Comparison of ENCODE assay signal across 25 cellular contexts in the genomic region with DNA sequence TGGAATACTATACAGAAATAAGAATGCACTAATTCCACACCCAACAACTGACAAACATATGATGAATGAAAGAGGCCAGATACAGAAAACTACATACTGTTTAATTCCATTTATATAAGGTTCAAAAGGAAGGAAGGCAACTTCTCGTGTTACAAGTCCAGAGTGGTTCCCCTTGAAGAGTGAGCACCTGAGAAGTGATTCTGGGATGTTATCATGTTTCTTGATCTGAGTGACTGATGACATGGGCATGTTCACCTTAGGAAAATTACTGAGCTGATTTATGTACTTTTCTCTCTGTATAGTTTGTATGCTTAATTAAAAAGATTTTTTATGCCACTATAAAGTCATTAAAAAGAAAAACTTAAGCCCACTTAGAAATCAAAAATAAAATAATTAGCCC. TPM values are rescaled to one million over a fixed set of nuclear protein-coding genes. Genes with fewer than 3 reads are reported as not detected.
A peak's percentile ranks its signal among the peaks of the same experiment; 100 is the strongest.
DNase-seq lines count a peak whose midpoint lies in the region; ATAC-seq and TF ChIP-seq lines count a peak whose summit lies in the region.
"Had no signal": no experiment of that assay in that cellular context is flagged by ENCODE, and none has a peak within 500 bp of the region (broad histone marks: within the 10 kb centered on the region; RNA-seq: fewer than 3 reads in every experiment).

No MANE protein-coding gene starts in this region.

- no peak for ATAC-seq in HG02938 (IDR thresholded peaks at IDR 0.05; ENCODE audit: unreplicated experiment)
- ATAC-seq: naive thymus-derived CD4-positive, alpha-beta T cell had no signal

- H3K36me3 Mint-ChIP-seq in CD4-positive, alpha-beta memory T cell = peaks cover 5 to 44% of the 10 kb centered on the region in 2 donors
- peaks cover 50% of the 10 kb centered on the region for H3K36me3 Mint-ChIP-seq in activated CD4-positive, alpha-beta memory T cell treated with anti-CD3 and anti-CD28 coated beads, Interleukin-2, amount 10 ng/mL, durations not matched to agents 7 days and 5 days (ENCODE audit: low read depth)
- peaks cover 8% of the 10 kb centered on the region for H3K36me3 Mint-ChIP-seq in mesothelial cell of epicardium

- H3K27me3 ChIP-seq in CD4-positive, alpha-beta memory T cell (ENCODE audit: insufficient read depth, low read length) = no peaks in the 10 kb centered on the region
- no peaks in the 10 kb centered on the region for H3K27me3 ChIP-seq in HL-60 (ENCODE audit: insufficient read depth, poor library complexity, severe bottlenecking)
- H3K27me3 ChIP-seq: dorsolateral prefrontal cortex, upper lobe of left lung had no signal

- peaks cover 77% of the 10 kb centered on the region for H3K4me1 ChIP-seq in CD4-positive, alpha-beta memory T cell (ENCODE audit: insufficient read depth, low read length)

- TF ChIP-seq CTCF in HL-60 (IDR thresholded peaks at IDR 0.05; ENCODE audit: insufficient read depth, low read length) (no peak), mesothelial cell of epicardium (IDR thresholded peaks at IDR 0.05; ENCODE audit: unreplicated experiment) (no peak)

- POLR2A ChIA-PET in CD4-positive, alpha-beta memory T cell (lab: Charles Lee; ENCODE audit: partially characterized antibody) = no interaction called here
- POLR2A ChIA-PET in activated CD4-positive, alpha-beta memory T cell treated with anti-CD3 and anti-CD28 coated beads, Interleukin-2, amount 10 ng/mL, durations not matched to agents 7 days and 5 days (lab: Charles Lee) = interaction anchor here (1.0 kb wide), 1 partner anchor 13 kb away, joined by 3 read pairs; a partner anchor contains a TSS

- peak overlapping the region in 2 of 8 donors; percentile 14 to 44 for H3K4me3 Mint-ChIP-seq in CD4-positive, alpha-beta memory T cell
- H3K4me3 Mint-ChIP-seq in activated CD4-positive, alpha-beta memory T cell treated with anti-CD3 and anti-CD28 coated beads, Interleukin-2, amount 10 ng/mL, durations not matched to agents 7 days and 5 days = no peak overlapping the region
- no peak overlapping the region for H3K4me3 Mint-ChIP-seq in mesothelial cell of epicardium
- H3K4me3 Mint-ChIP-seq: activated CD4-positive, alpha-beta T cell treated with anti-CD3 and anti-CD28 coated beads, Interleukin-2, amount 10 ng/mL, durations not matched to agents 7 days and 5 days; brain had no signal

- peak overlapping the region in 4 of 7 donors; percentile 5 to 33 (median 18) for H3K27ac Mint-ChIP-seq in CD4-positive, alpha-beta memory T cell
- peak overlapping the region; percentile 4 for H3K27ac Mint-ChIP-seq in activated CD4-positive, alpha-beta memory T cell treated with anti-CD3 and anti-CD28 coated beads, Interleukin-2, amount 10 ng/mL, durations not matched to agents 7 days and 5 days
- peak overlapping the region; percentile 1 for H3K27ac Mint-ChIP-seq in mesothelial cell of epicardium
- H3K27ac Mint-ChIP-seq: activated CD4-positive, alpha-beta T cell treated with anti-CD3 and anti-CD28 coated beads, Interleukin-2, amount 10 ng/mL, durations not matched to agents 7 days and 5 days; brain had no signal

- no peaks in the 10 kb centered on the region for H3K27me3 Mint-ChIP-seq in CD4-positive, alpha-beta memory T cell
- no peaks in the 10 kb centered on the region for H3K27me3 Mint-ChIP-seq in activated CD4-positive, alpha-beta memory T cell treated with anti-CD3 and anti-CD28 coated beads, Interleukin-2, amount 10 ng/mL, durations not matched to agents 7 days and 5 days
- no peaks in the 10 kb centered on the region for H3K27me3 Mint-ChIP-seq in mesothelial cell of epicardium (ENCODE audit: low read depth)
- H3K27me3 Mint-ChIP-seq: activated CD4-positive, alpha-beta T cell treated with anti-CD3 and anti-CD28 coated beads, Interleukin-2, amount 10 ng/mL, durations not matched to agents 7 days and 5 days; brain; naive thymus-derived CD4-positive, alpha-beta T cell had no signal

- no peak for DNase-seq in CD4-positive, alpha-beta memory T cell
- no peak for DNase-seq in HL-60 (ENCODE audit: low read depth in 1 of 2, low spot score in 1 of 2)
- DNase-seq in activated CD4-positive, alpha-beta memory T cell treated with anti-CD3 and anti-CD28 coated beads, Interleukin-2, amount 10 ng/mL, durations not matched to agents 7 days and 5 days = no peak
- no peak for DNase-seq in mesothelial cell of epicardium (ENCODE audit: low spot score in 2 of 2, unreplicated experiment in 2 of 2)
- DNase-seq in NCI-H1930 (lab: John Stamatoyannopoulos, UW) = no peak
- DNase-seq in SK-N-DZ (ENCODE audit: low spot score) = no peak
- DNase-seq: activated CD4-positive, alpha-beta T cell treated with anti-CD3 and anti-CD28 coated beads, Interleukin-2, amount 10 ng/mL, durations not matched to agents 7 days and 5 days; activated CD8-positive, alpha-beta memory T cell treated with anti-CD3 and anti-CD28 coated beads, Interleukin-2, amount 50 U/mL, for 48 hours; activated effector memory CD4-positive, alpha-beta T cell treated with anti-CD3 and anti-CD28 coated beads, Interleukin-2, amount 50 U/mL, for 16 hours; C1 segment of cervical spinal cord; cerebellar nuclear complex; dorsolateral prefrontal cortex; HCEC 1CT; midbrain; naive thymus-derived CD4-positive, alpha-beta T cell; NCI-H146; NCI-H2171; NCI-H524 treated with DMSO at 0.1 percent for 48 hours; SHP77; stimulated activated CD8-positive, alpha-beta memory T cell treated with anti-CD3 and anti-CD28 coated beads, Interleukin-4, amount 100 ng/mL, for 48 hours; T-helper 9 cell had no signal

- CTCF ChIA-PET in CD4-positive, alpha-beta memory T cell (lab: Charles Lee; ENCODE audit: partially characterized antibody) = interaction anchor here (1.0 kb wide), 1 partner anchor 10 kb away, joined by 4 read pairs; no protein-coding TSS in a partner anchor
- CTCF ChIA-PET in activated CD4-positive, alpha-beta memory T cell treated with anti-CD3 and anti-CD28 coated beads, Interleukin-2, amount 10 ng/mL, durations not matched to agents 7 days and 5 days (lab: Charles Lee) = no interaction called here

- H3K4me3 ChIP-seq in CD4-positive, alpha-beta memory T cell (ENCODE audit: low read length in 2 of 2) = no peak overlapping the region
- H3K4me3 ChIP-seq in HL-60 (replicated peaks; ENCODE audit: insufficient read depth, low read length) = no peak overlapping the region
- H3K4me3 ChIP-seq: dorsolateral prefrontal cortex, skin epidermis, upper lobe of left lung had no signal

- H3K9me3 Mint-ChIP-seq in CD4-positive, alpha-beta memory T cell = peaks cover 0 to 2% (median 0%) of the 10 kb centered on the region in 8 donors
- H3K9me3 Mint-ChIP-seq in activated CD4-positive, alpha-beta memory T cell treated with anti-CD3 and anti-CD28 coated beads, Interleukin-2, amount 10 ng/mL, durations not matched to agents 7 days and 5 days = no peaks in the 10 kb centered on the region
- H3K9me3 Mint-ChIP-seq in mesothelial cell of epicardium = peaks cover 7% of the 10 kb centered on the region
- H3K9me3 Mint-ChIP-seq: naive thymus-derived CD4-positive, alpha-beta T cell had no signal

- intact Hi-C loops in CD4-positive, alpha-beta memory T cell (cut with micrococcal nuclease) = no loop called here

- no peak overlapping the region for H3K27ac ChIP-seq in CD4-positive, alpha-beta memory T cell (ENCODE audit: low read depth, low read length)
- H3K27ac ChIP-seq in HL-60 (replicated peaks) = 0 out of 2 replicates have a peak overlapping the region, but pooled peaks have one; percentile 3
- H3K27ac ChIP-seq: dorsolateral prefrontal cortex had no signal

- no peaks in the 10 kb centered on the region for H3K9me3 ChIP-seq in CD4-positive, alpha-beta memory T cell (ENCODE audit: control insufficient read depth in 1 of 2, low read length in 2 of 2)
- H3K9me3 ChIP-seq: upper lobe of left lung had no signal

- peaks cover 63 to 86% (median 76%) of the 10 kb centered on the region in 4 donors for H3K4me1 Mint-ChIP-seq in CD4-positive, alpha-beta memory T cell
- peaks cover 76% of the 10 kb centered on the region for H3K4me1 Mint-ChIP-seq in activated CD4-positive, alpha-beta memory T cell treated with anti-CD3 and anti-CD28 coated beads, Interleukin-2, amount 10 ng/mL, durations not matched to agents 7 days and 5 days
- H3K4me1 Mint-ChIP-seq in mesothelial cell of epicardium = peaks cover 67% of the 10 kb centered on the region

- peaks cover 16% of the 10 kb centered on the region for H3K36me3 ChIP-seq in CD4-positive, alpha-beta memory T cell (ENCODE audit: insufficient read depth, low read length)
- H3K36me3 ChIP-seq: upper lobe of left lung had no signal

RNA-seq across cellular contexts. Expression of a gene that starts 13.6 kb away (rescaled TPM):
- total RNA-seq in CD4-positive, alpha-beta memory T cell = 10 to 100 TPM; 59.3 to 59.4 TPM
- 100 to 1,000 TPM in 1 of 2 donors, 10 to 100 TPM in 1; 86.5 to 102 TPM for polyA plus RNA-seq in CD4-positive, alpha-beta memory T cell
- 10 to 100 TPM; 55.0 to 56.7 TPM for total RNA-seq in activated CD4-positive, alpha-beta memory T cell treated with anti-CD3 and anti-CD28 coated beads, Interleukin-2, amount 10 ng/mL, durations not matched to agents 7 days and 5 days
- total RNA-seq in mesothelial cell of epicardium = 49.7 to 52.4 TPM (median 50.5 TPM) in 3 replicates
- polyA plus RNA-seq in SK-N-DZ (2014; cell fraction: cytosol; rRNA removed) = 35.9 and 41.7 TPM in 2 replicates
- polyA plus RNA-seq in SK-N-DZ (2014; cell fraction: nucleus; rRNA removed) = 17.9 and 25.1 TPM in 2 replicates

RNA-seq across cellular contexts. Expression of a gene that starts 16.5 kb away (rescaled TPM):
- total RNA-seq in CD4-positive, alpha-beta memory T cell = 100 to 1,000 TPM; 144 to 147 TPM
- 10 to 100 TPM in 1 of 2 donors, 1 to 10 TPM in 1; 4.5 to 16.0 TPM for polyA plus RNA-seq in CD4-positive, alpha-beta memory T cell
- 100 to 1,000 TPM; 254 to 267 TPM for total RNA-seq in activated CD4-positive, alpha-beta memory T cell treated with anti-CD3 and anti-CD28 coated beads, Interleukin-2, amount 10 ng/mL, durations not matched to agents 7 days and 5 days
- total RNA-seq in mesothelial cell of epicardium = 83.5 to 86.9 TPM (median 84.2 TPM) in 3 replicates
- 16.6 and 28.4 TPM in 2 replicates for polyA plus RNA-seq in SK-N-DZ (2014; cell fraction: cytosol; rRNA removed)
- polyA plus RNA-seq in SK-N-DZ (2014; cell fraction: nucleus; rRNA removed) = 172 and 188 TPM in 2 replicates
